17 cellular contexts compared by ENCODE assay signal in the genomic region with DNA sequence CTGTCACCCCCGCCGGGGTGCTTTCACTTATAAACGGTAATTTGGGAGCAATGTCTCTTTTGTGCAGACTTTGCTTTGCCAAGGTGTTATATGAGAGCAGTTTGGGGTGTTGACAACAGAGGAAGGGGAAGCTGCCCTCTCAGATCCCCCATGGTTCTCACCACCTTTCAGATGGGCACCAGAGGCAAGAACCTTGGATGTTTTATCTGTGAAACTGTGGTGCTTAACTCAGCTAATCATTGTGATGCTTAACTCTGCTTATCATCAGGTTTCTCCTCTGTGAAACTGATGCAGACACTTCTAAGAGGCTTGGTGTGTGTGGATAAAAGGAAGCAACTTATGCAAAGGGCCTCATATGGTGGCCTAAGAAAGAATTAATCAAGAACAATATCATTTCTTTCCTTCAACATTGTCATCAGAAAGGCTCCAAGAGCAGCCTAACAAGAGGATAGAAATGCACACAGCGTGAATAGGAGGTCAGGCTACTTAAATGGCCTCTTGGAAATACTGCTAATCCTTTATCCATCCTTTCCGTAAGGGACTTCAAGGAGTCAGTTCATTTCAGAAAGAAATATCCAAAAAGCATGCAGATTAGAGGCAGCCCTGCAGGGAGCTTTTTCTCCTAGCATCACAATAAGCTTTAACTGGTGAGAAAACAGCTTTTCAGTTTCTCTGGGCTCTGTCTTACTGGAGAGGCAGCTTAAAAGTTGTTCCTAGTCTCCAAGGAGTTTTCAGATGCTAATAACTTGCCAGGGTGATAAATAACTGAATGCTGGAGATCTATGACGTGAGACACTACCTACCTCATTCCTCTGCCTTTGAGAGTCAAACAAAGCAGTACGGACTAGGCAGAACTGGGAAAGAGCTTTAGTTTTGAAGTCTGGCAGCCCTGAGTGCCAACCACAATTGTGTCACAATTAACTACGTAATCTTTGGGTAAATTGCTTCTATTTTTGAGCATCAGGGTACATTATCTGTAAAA. TPM values are rescaled to one million over a fixed set of nuclear protein-coding genes. Genes with fewer than 3 reads are reported as not detected.
"Had no signal": no experiment of that assay in that cellular context is flagged by ENCODE, and none has a peak within 500 bp of the region (broad histone marks: within the 10 kb centered on the region; RNA-seq: fewer than 3 reads in every experiment).

No MANE protein-coding gene starts in this region.

- ATAC-seq: T-helper 17 cell had no signal

- H3K4me3 ChIP-seq: left ventricle myocardium inferior, right atrium auricular region, uterus had no signal

- DNase-seq: activated CD4-positive, alpha-beta T cell treated with anti-CD3 and anti-CD28 coated beads, Interleukin-2, amount 50 U/mL, for 4 hours; activated CD4-positive, CD25-positive, alpha-beta regulatory T cell treated with anti-CD3 and anti-CD28 coated beads, Interleukin-2, amount 50 U/mL, for 72 hours; activated effector memory CD4-positive, alpha-beta T cell treated with Interleukin-2 at 50 U/mL for 16 hours; activated T-cell treated with anti-CD3 and anti-CD28 coated beads, Interleukin-2, amount 50 U/mL, for 24 hours; amygdala; brain microvascular endothelial cell; hippocampal formation; kidney; left ventricle myocardium inferior; mesenchymal stem cell; posterior cingulate gyrus; small intestine; T-helper 17 cell; uterus had no signal

- H3K27ac ChIP-seq: brain microvascular endothelial cell, left ventricle myocardium inferior, right atrium auricular region, uterus had no signal

- H3K27ac Mint-ChIP-seq: activated naive CD8-positive, alpha-beta T cell; activated T-cell treated with anti-CD3 and anti-CD28 coated beads, Interleukin-2, amount 50 U/mL, for 24 hours; T-helper 17 cell had no signal

- H3K4me1 ChIP-seq: right atrium auricular region, uterus had no signal

- H3K9me3 Mint-ChIP-seq: activated T-cell treated with anti-CD3 and anti-CD28 coated beads, Interleukin-2, amount 50 U/mL, for 24 hours had no signal

- H3K4me3 Mint-ChIP-seq: activated naive CD8-positive, alpha-beta T cell; activated T-cell treated with anti-CD3 and anti-CD28 coated beads, Interleukin-2, amount 50 U/mL, for 24 hours; T-helper 17 cell had no signal

- H3K9me3 ChIP-seq: left ventricle myocardium inferior, right atrium auricular region, uterus had no signal

- H3K36me3 Mint-ChIP-seq: activated naive CD8-positive, alpha-beta T cell had no signal

- H3K27me3 ChIP-seq: right atrium auricular region, uterus had no signal

- H3K36me3 ChIP-seq: brain microvascular endothelial cell, left ventricle myocardium inferior, right atrium auricular region, uterus had no signal

RNA-seq across cellular contexts. Expression of gene CLEC3A, which starts 55.0 kb away (rescaled TPM):
- total RNA-seq: kidney, left ventricle myocardium inferior, myocyte, right atrium auricular region, T-helper 17 cell, uterus had no signal
